Comparison of ENCODE assay signal across 36 cellular contexts in the genomic region with DNA sequence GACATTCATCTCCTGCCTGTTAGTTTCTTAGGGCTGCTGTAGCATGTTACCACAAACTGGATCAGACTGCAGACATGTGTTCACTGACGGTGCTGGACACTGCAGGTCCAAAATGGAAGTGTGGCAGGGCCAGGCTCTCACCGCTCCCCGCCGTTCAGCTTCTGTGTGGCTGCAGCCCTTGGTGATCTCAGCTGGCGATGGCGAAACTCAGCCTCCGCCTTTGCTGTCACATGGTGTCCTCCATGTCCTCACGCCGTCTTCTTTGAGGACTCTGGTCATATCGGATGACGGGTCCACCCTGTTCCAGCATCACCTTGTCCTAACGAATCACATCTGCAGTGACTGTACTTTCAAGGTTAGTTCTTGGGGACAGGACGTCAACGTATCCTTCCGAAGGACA. TPM values are rescaled to one million over a fixed set of nuclear protein-coding genes. Genes with fewer than 3 reads are reported as not detected.
"Had no signal": no experiment of that assay in that cellular context is flagged by ENCODE, and none has a peak within 500 bp of the region (broad histone marks: within the 10 kb centered on the region; RNA-seq: fewer than 3 reads in every experiment).

No MANE protein-coding gene starts in this region.

- H3K9me3 Mint-ChIP-seq: dendritic cell treated with granulocyte-macrophage colony-stimulating factor and Interleukin-4, amounts not matched to agents 40 ng/mL and 50 ng/mL, for 4 days; effector memory CD8-positive, alpha-beta T cell; mesothelial cell of epicardium had no signal

- H3K4me1 Mint-ChIP-seq: endodermal cell; naive B cell; naive thymus-derived CD8-positive, alpha-beta T cell had no signal

- H3K27ac Mint-ChIP-seq: dendritic cell treated with granulocyte-macrophage colony-stimulating factor and Interleukin-4, amounts not matched to agents 40 ng/mL and 50 ng/mL, for 4 days; effector memory CD8-positive, alpha-beta T cell; endodermal cell; mesothelial cell of epicardium; naive B cell; naive thymus-derived CD8-positive, alpha-beta T cell had no signal

- H3K4me1 ChIP-seq: colonic mucosa, esophagus squamous epithelium, gastrocnemius medialis, heart right ventricle, left ventricle myocardium inferior, lower lobe of right lung had no signal

- ATAC-seq: effector memory CD8-positive, alpha-beta T cell; esophagus mucosa; gastrocnemius medialis; heart right ventricle; left lobe of liver; lower lobe of right lung; mucosa of descending colon; naive thymus-derived CD8-positive, alpha-beta T cell had no signal

- H3K36me3 ChIP-seq: colonic mucosa, esophagus squamous epithelium, gastrocnemius medialis, heart right ventricle, left ventricle myocardium inferior, lower lobe of right lung had no signal

- FAIRE-seq: endometrium, islet of Langerhans, kidney had no signal

- H3K9me3 ChIP-seq: colonic mucosa, esophagus squamous epithelium, gastrocnemius medialis, heart right ventricle, left ventricle myocardium inferior, lower lobe of right lung, mucosa of descending colon had no signal

- H3K27me3 ChIP-seq: colonic mucosa, gastrocnemius medialis had no signal

- DNase-seq: colonic mucosa; cortex of kidney; effector CD8-positive, alpha-beta T cell; effector memory CD8-positive, alpha-beta T cell; endodermal cell; erythroblast; esophagus squamous epithelium; foreskin fibroblast; foreskin melanocyte; gastrocnemius medialis; glutamatergic neuron; head of caudate nucleus; heart right ventricle; hippocampal formation; kidney; kidney glomerular epithelial cell; left colon; left ventricle myocardium inferior; lower lobe of right lung; mesenchymal stem cell; mucosa of descending colon; naive B cell; naive thymus-derived CD8-positive, alpha-beta T cell had no signal

- H3K4me3 Mint-ChIP-seq: dendritic cell treated with granulocyte-macrophage colony-stimulating factor and Interleukin-4, amounts not matched to agents 40 ng/mL and 50 ng/mL, for 4 days; effector memory CD8-positive, alpha-beta T cell; endodermal cell; mesothelial cell of epicardium; naive thymus-derived CD8-positive, alpha-beta T cell had no signal

- H3K36me3 Mint-ChIP-seq: mesothelial cell of epicardium; naive thymus-derived CD8-positive, alpha-beta T cell had no signal

- H3K27ac ChIP-seq: colonic mucosa, epithelial cell of prostate, esophagus squamous epithelium, gastrocnemius medialis, heart right ventricle, left ventricle myocardium inferior, lower lobe of right lung had no signal

- H3K4me3 ChIP-seq: colonic mucosa, esophagus squamous epithelium, gastrocnemius medialis, heart right ventricle, left ventricle myocardium inferior, lower lobe of right lung, mucosa of descending colon had no signal

RNA-seq across cellular contexts. Expression of gene HELT, which starts 25.9 kb away (rescaled TPM):
- total RNA-seq: colonic mucosa; dermis microvascular lymphatic vessel endothelial cell; endodermal cell; esophagus mucosa; esophagus squamous epithelium; gastrocnemius medialis; glomerular endothelial cell; heart right ventricle; kidney; left colon; left lobe of liver; left ventricle myocardium inferior; liver; lung microvascular endothelial cell; mesenteric fat pad; mesothelial cell of epicardium; mucosa of descending colon; myocyte; naive thymus-derived CD8-positive, alpha-beta T cell had no signal
- polyA plus RNA-seq: heart right ventricle; liver; naive thymus-derived CD8-positive, alpha-beta T cell had no signal
